ENCODE assay signal across 1 cellular context in the genomic region with DNA sequence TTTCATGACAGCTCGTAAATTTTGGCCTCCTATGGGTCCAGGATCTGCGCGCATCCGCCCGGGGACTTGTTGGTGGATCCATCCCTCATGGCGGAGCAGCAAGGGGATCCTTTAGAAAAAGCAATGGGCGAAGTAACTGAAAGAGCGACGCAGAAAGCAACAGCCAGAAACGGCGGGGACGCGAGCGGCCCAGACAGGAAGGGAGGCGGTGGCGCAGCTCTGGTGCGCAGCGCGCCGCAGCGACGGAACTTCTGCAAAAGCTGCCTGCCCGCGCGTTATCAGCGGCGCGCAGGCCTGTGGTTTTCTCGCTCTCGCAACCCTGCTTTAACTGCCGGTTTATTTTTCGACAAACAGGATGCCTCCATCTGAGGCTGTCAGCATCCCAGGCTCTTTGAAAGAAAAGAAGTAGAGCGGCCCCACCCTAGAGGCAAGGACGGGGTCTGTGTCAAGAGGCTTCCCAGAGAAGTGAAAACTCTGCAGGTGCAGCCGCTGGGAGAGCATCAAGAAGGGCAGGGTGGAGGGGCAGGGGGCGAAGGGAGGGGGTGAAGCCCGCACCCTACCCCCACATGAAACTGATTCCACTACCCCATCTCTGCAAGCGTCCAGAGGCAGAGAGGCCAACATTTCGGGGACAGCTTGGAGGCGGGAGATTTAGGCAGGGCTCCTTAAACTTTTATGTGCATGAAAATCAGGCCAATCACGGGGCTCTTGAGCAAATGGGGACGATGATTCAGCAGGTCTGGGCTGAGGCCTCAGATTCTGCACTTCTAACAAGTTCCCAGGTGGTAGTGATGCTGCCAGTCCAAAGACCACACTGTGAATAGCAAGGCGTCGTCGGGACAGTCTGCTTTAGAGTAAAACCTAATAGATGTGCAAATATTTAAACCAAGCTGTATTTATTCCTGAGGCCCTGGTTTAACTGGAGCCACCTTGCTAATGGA.
TF ChIP-seq lines count a peak whose summit lies in the region.

No MANE protein-coding gene starts in this region.

TF ChIP-seq in K562, 482 proteins besides CTCF, POLR2A, EP300 and RAD21 (continued from another document):
- no peak for TF ChIP-seq ZNF398 (CRISPR knock-in tag; IDR thresholded peaks at IDR 0.05)
- TF ChIP-seq HINFP (tag; conservative IDR thresholded peaks at IDR 0.05; ENCODE audit: low read depth), result no peak
- 0 out of 2 replicates have a peak, but pooled peaks have one; percentile 34 for TF ChIP-seq FOXK1 (CRISPR knock-in tag; IDR thresholded peaks at IDR 0.05; ENCODE audit: borderline replicate concordance)
- peak; percentile 95 for TF ChIP-seq SMARCA4 (IDR thresholded peaks at IDR 0.05)
- TF ChIP-seq, protein P1, sequence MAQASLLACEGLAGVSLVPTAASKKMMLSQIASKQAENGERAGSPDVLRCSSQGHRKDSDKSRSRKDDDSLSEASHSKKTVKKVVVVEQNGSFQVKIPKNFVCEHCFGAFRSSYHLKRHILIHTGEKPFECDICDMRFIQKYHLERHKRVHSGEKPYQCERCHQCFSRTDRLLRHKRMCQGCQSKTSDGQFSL (CRISPR knock-in tag; IDR thresholded peaks at IDR 0.05), result no peak
- TF ChIP-seq, protein P1 (tag; IDR thresholded peaks at IDR 0.05), result peak; percentile 15 to 66; a peak in 2 of 4 replicates
- TF ChIP-seq NR2F6 (CRISPR knock-in tag; IDR thresholded peaks at IDR 0.05), result no peak
- TF ChIP-seq STAT5A (IDR thresholded peaks at IDR 0.05; ENCODE audit: borderline replicate concordance, low read length), result peak; percentile 85
- TF ChIP-seq, protein P2, sequence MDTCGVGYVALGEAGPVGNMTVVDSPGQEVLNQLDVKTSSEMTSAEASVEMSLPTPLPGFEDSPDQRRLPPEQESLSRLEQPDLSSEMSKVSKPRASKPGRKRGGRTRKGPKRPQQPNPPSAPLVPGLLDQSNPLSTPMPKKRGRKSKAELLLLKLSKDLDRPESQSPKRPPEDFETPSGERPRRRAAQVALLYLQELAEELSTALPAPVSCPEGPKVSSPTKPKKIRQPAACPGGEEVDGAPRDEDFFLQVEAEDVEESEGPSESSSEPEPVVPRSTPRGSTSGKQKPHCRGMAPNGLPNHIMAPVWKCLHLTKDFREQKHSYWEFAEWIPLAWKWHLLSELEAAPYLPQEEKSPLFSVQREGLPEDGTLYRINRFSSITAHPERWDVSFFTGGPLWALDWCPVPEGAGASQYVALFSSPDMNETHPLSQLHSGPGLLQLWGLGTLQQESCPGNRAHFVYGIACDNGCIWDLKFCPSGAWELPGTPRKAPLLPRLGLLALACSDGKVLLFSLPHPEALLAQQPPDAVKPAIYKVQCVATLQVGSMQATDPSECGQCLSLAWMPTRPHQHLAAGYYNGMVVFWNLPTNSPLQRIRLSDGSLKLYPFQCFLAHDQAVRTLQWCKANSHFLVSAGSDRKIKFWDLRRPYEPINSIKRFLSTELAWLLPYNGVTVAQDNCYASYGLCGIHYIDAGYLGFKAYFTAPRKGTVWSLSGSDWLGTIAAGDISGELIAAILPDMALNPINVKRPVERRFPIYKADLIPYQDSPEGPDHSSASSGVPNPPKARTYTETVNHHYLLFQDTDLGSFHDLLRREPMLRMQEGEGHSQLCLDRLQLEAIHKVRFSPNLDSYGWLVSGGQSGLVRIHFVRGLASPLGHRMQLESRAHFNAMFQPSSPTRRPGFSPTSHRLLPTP (IDR thresholded peaks at IDR 0.05; ENCODE audit: borderline replicate concordance, extremely low read depth, insufficient read length), result no peak
- TF ChIP-seq ZNF407 (IDR thresholded peaks at IDR 0.05; ENCODE audit: low read depth), result no peak
- TF ChIP-seq HCFC1 (IDR thresholded peaks at IDR 0.05; ENCODE audit: low read depth, low read length), result peak; percentile 70
- TF ChIP-seq, protein P3, sequence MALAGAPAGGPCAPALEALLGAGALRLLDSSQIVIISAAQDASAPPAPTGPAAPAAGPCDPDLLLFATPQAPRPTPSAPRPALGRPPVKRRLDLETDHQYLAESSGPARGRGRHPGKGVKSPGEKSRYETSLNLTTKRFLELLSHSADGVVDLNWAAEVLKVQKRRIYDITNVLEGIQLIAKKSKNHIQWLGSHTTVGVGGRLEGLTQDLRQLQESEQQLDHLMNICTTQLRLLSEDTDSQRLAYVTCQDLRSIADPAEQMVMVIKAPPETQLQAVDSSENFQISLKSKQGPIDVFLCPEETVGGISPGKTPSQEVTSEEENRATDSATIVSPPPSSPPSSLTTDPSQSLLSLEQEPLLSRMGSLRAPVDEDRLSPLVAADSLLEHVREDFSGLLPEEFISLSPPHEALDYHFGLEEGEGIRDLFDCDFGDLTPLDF (CRISPR knock-in tag; IDR thresholded peaks at IDR 0.05), result peak; percentile 57; the same call in 1 of the 2 replicates
- TF ChIP-seq SRSF1 (IDR thresholded peaks at IDR 0.05; ENCODE audit: low read depth, low read length), result no peak
- peak; percentile 82 for TF ChIP-seq ZEB2 (IDR thresholded peaks at IDR 0.05)
- peak; percentile 98 for TF ChIP-seq ETS1 (conservative IDR thresholded peaks at IDR 0.05; ENCODE audit: control insufficient read depth, low read depth, low read length)
- TF ChIP-seq TRIM28 (IDR thresholded peaks at IDR 0.05), result no peak; the same call in none of the 2 replicates
- TF ChIP-seq TEAD2 (tag; IDR thresholded peaks at IDR 0.05), result no peak
- TF ChIP-seq ZNF12 (CRISPR knock-in tag; IDR thresholded peaks at IDR 0.05), result no peak
- TF ChIP-seq ETV5 (CRISPR knock-in tag; IDR thresholded peaks at IDR 0.05; ENCODE audit: low read depth), result peak; percentile 98
- TF ChIP-seq LEF1 (IDR thresholded peaks at IDR 0.05), result peak; percentile 96
- no peak for TF ChIP-seq NKRF (IDR thresholded peaks at IDR 0.05; ENCODE audit: borderline replicate concordance)
- TF ChIP-seq HDAC2 (IDR thresholded peaks at IDR 0.05), result peak; percentile 88
- TF ChIP-seq CHD2 (IDR thresholded peaks at IDR 0.05; ENCODE audit: low read depth, low read length), result 0 out of 2 replicates have a peak, but pooled peaks have one; percentile 9
- TF ChIP-seq NBN (IDR thresholded peaks at IDR 0.05; ENCODE audit: low read depth), result peak; percentile 86
- no peak for TF ChIP-seq ATF6 (CRISPR knock-in tag; IDR thresholded peaks at IDR 0.05)
